In the genomic region with DNA sequence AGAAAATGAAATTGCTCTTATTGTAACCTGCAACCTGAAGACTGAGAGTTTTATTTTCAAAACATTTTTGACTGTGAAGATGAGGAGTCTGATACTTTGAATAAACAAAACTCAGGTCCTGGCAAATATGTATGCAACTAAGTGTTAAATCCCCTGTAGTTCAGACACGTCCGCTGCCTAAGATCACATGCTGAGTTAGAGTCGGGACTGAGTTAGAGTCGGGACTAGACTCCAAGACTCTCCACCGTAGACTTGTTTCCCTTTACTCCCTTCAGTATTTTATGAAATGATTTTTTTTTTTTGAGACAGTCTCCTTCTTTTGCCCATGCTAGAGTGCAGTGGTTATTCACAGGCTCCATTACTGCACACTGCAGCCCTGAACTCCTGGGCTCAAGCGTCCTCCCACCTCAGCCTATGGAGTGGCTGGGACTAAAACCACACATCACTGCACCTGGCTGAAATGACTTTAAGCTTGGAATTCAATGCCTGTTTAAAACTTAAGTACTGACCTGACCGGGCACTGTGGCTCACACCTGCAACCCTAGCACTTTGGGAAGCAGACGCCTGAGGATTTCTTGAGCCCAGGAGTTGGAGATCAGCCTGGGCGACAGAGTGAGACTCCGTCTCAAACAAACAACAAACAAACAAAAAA, we compare ENCODE assay signal across 16 cellular contexts.
"Had no signal": no experiment of that assay in that cellular context is flagged by ENCODE, and none has a peak within 500 bp of the region (broad histone marks: within the 10 kb centered on the region; RNA-seq: fewer than 3 reads in every experiment).

No MANE protein-coding gene starts in this region.

- H3K27ac Mint-ChIP-seq: activated CD4-positive, alpha-beta T cell treated with anti-CD3 and anti-CD28 coated beads, Interleukin-2, amount 10 ng/mL, durations not matched to agents 7 days and 5 days; activated naive CD8-positive, alpha-beta T cell; brain; dendritic cell treated with granulocyte-macrophage colony-stimulating factor and Interleukin-4, amounts not matched to agents 40 ng/mL and 50 ng/mL, for 4 days; effector memory CD8-positive, alpha-beta T cell; neural progenitor cell; stimulated activated effector memory CD8-positive, alpha-beta T cell treated with anti-CD3 and anti-CD28 coated beads, Interleukin-12 subunit alpha, Interleukin-12 subunit beta, amount 100 ng/mL, for 72 hours; type B pancreatic cell had no signal

- H3K4me1 Mint-ChIP-seq: brain, neural progenitor cell had no signal

- H3K4me2 ChIP-seq: neural progenitor cell had no signal

- H3K27ac ChIP-seq: gastroesophageal sphincter, neural progenitor cell, pancreas had no signal

- H3K36me3 ChIP-seq: gastroesophageal sphincter, neural progenitor cell, pancreas had no signal

- H3K36me3 Mint-ChIP-seq: activated naive CD8-positive, alpha-beta T cell; brain; neural progenitor cell; stimulated activated effector memory CD8-positive, alpha-beta T cell treated with anti-CD3 and anti-CD28 coated beads, Interleukin-12 subunit alpha, Interleukin-12 subunit beta, amount 100 ng/mL, for 72 hours; type B pancreatic cell had no signal

- H3K27me3 Mint-ChIP-seq: activated naive CD8-positive, alpha-beta T cell; dendritic cell treated with granulocyte-macrophage colony-stimulating factor and Interleukin-4, amounts not matched to agents 40 ng/mL and 50 ng/mL, for 4 days; effector memory CD8-positive, alpha-beta T cell had no signal

- H3K9me3 ChIP-seq: gastroesophageal sphincter, pancreas had no signal

- DNase-seq: activated CD4-positive, alpha-beta T cell treated with anti-CD3 and anti-CD28 coated beads, Interleukin-2, amount 10 ng/mL, durations not matched to agents 7 days and 5 days; activated CD4-positive, CD25-positive, alpha-beta regulatory T cell; activated effector memory CD4-positive, alpha-beta T cell treated with Interleukin-2 at 50 U/mL for 16 hours; amygdala; effector memory CD8-positive, alpha-beta T cell; kidney glomerular epithelial cell; midbrain; pancreas; retina had no signal

- H3K4me3 ChIP-seq: gastroesophageal sphincter, neural progenitor cell, pancreas had no signal

- H3K9me3 Mint-ChIP-seq: activated CD4-positive, alpha-beta T cell treated with anti-CD3 and anti-CD28 coated beads, Interleukin-2, amount 10 ng/mL, durations not matched to agents 7 days and 5 days; dendritic cell treated with granulocyte-macrophage colony-stimulating factor and Interleukin-4, amounts not matched to agents 40 ng/mL and 50 ng/mL, for 4 days; effector memory CD8-positive, alpha-beta T cell; neural progenitor cell; stimulated activated effector memory CD8-positive, alpha-beta T cell treated with anti-CD3 and anti-CD28 coated beads, Interleukin-12 subunit alpha, Interleukin-12 subunit beta, amount 100 ng/mL, for 72 hours; type B pancreatic cell had no signal

- H3K4me1 ChIP-seq: gastroesophageal sphincter, pancreas had no signal

- H3K4me3 Mint-ChIP-seq: activated CD4-positive, alpha-beta T cell treated with anti-CD3 and anti-CD28 coated beads, Interleukin-2, amount 10 ng/mL, durations not matched to agents 7 days and 5 days; activated naive CD8-positive, alpha-beta T cell; brain; dendritic cell treated with granulocyte-macrophage colony-stimulating factor and Interleukin-4, amounts not matched to agents 40 ng/mL and 50 ng/mL, for 4 days; effector memory CD8-positive, alpha-beta T cell; neural progenitor cell; stimulated activated effector memory CD8-positive, alpha-beta T cell treated with anti-CD3 and anti-CD28 coated beads, Interleukin-12 subunit alpha, Interleukin-12 subunit beta, amount 100 ng/mL, for 72 hours; type B pancreatic cell had no signal

- ATAC-seq: effector memory CD8-positive, alpha-beta T cell; gastroesophageal sphincter; pancreas; stimulated activated effector memory CD8-positive, alpha-beta T cell treated with anti-CD3 and anti-CD28 coated beads, Interleukin-12 subunit alpha, Interleukin-12 subunit beta, amount 100 ng/mL, for 72 hours had no signal

- H3K27me3 ChIP-seq: neural progenitor cell, pancreas had no signal
